In the genomic region with DNA sequence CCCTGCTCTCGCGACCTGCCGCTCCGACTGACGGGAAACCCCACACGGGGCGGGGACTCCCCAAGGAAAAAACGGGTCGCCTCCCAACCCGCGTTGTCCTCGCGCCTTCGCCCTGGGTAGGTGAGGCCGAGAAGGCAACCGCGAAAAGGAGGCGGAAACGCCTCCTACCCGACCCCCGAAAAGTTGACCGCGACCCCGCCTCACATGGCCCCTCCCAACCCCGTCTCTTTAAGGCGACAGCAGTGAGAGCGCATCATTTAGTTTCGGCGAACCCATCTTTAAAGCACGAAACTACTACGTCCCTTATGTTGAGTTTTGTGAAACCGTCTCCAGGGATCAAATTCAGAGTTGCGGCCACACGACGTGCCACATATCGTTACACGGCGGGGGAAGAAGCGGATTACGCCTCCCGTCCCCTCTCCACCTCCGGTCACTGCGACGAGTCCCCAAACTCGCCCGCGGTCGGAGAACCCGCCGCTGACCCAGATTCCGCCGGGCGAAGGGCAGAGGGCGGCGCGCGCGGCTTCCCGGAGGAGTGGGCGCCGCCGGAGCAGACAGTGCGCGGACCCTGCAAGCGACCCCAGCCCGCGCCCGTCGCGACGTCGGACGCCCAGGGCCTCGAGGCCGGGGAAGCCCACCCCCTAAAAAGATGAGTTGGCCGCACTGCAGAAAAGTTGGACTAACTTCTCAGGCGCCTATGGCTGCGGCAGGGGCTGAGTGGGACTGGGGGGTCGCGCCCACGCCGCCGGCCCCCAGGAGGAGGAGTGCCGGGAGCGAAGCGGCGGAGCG, we compare ENCODE assay signal across 1 cellular context.
A peak's percentile ranks its signal among the peaks of the same experiment; 100 is the strongest.
TF ChIP-seq lines count a peak whose summit lies in the region.

No MANE protein-coding gene starts in this region.

TF ChIP-seq in K562, 482 proteins besides CTCF, POLR2A, EP300 and RAD21 (continued from another document and continues in another):
- TF ChIP-seq, protein P1, sequence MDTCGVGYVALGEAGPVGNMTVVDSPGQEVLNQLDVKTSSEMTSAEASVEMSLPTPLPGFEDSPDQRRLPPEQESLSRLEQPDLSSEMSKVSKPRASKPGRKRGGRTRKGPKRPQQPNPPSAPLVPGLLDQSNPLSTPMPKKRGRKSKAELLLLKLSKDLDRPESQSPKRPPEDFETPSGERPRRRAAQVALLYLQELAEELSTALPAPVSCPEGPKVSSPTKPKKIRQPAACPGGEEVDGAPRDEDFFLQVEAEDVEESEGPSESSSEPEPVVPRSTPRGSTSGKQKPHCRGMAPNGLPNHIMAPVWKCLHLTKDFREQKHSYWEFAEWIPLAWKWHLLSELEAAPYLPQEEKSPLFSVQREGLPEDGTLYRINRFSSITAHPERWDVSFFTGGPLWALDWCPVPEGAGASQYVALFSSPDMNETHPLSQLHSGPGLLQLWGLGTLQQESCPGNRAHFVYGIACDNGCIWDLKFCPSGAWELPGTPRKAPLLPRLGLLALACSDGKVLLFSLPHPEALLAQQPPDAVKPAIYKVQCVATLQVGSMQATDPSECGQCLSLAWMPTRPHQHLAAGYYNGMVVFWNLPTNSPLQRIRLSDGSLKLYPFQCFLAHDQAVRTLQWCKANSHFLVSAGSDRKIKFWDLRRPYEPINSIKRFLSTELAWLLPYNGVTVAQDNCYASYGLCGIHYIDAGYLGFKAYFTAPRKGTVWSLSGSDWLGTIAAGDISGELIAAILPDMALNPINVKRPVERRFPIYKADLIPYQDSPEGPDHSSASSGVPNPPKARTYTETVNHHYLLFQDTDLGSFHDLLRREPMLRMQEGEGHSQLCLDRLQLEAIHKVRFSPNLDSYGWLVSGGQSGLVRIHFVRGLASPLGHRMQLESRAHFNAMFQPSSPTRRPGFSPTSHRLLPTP (IDR thresholded peaks at IDR 0.05; ENCODE audit: borderline replicate concordance, extremely low read depth, insufficient read length) = no peak
- no peak for TF ChIP-seq ZNF184 (CRISPR knock-in tag; IDR thresholded peaks at IDR 0.05)
- TF ChIP-seq CAMTA2 (CRISPR knock-in tag; conservative IDR thresholded peaks at IDR 0.05) = no peak
- no peak for TF ChIP-seq ZNF785 (CRISPR knock-in tag; IDR thresholded peaks at IDR 0.05)
- no peak for TF ChIP-seq FOXA3 (CRISPR knock-in tag; conservative IDR thresholded peaks at IDR 0.05 in 1 of 2, IDR thresholded peaks at IDR 0.05 in 1 of 2)
- TF ChIP-seq BCL6 (CRISPR knock-in tag; IDR thresholded peaks at IDR 0.05) = no peak
- peak; percentile 89; the same call in 1 of the 2 replicates for TF ChIP-seq KAT7 (CRISPR knock-in tag; IDR thresholded peaks at IDR 0.05; ENCODE audit: borderline replicate concordance)
- TF ChIP-seq SMC3 (conservative IDR thresholded peaks at IDR 0.05; ENCODE audit: insufficient read depth, low read depth, low read length) = no peak
- TF ChIP-seq ZNF436 (CRISPR knock-in tag; IDR thresholded peaks at IDR 0.05) = no peak
- TF ChIP-seq RB1 (IDR thresholded peaks at IDR 0.05; ENCODE audit: low read depth) = peak; percentile 42; the same call in 1 of the 2 replicates
- no peak for TF ChIP-seq MED1 (CRISPR knock-in tag; IDR thresholded peaks at IDR 0.05; ENCODE audit: borderline replicate concordance)
- TF ChIP-seq, protein P2, sequence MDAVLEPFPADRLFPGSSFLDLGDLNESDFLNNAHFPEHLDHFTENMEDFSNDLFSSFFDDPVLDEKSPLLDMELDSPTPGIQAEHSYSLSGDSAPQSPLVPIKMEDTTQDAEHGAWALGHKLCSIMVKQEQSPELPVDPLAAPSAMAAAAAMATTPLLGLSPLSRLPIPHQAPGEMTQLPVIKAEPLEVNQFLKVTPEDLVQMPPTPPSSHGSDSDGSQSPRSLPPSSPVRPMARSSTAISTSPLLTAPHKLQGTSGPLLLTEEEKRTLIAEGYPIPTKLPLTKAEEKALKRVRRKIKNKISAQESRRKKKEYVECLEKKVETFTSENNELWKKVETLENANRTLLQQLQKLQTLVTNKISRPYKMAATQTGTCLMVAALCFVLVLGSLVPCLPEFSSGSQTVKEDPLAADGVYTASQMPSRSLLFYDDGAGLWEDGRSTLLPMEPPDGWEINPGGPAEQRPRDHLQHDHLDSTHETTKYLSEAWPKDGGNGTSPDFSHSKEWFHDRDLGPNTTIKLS (IDR thresholded peaks at IDR 0.05; ENCODE audit: borderline replicate concordance, low read depth) = no peak
- TF ChIP-seq ZNF282 (CRISPR knock-in tag; IDR thresholded peaks at IDR 0.05) = 0 out of 2 replicates have a peak, but pooled peaks have one; percentile 85
- TF ChIP-seq, protein P3, sequence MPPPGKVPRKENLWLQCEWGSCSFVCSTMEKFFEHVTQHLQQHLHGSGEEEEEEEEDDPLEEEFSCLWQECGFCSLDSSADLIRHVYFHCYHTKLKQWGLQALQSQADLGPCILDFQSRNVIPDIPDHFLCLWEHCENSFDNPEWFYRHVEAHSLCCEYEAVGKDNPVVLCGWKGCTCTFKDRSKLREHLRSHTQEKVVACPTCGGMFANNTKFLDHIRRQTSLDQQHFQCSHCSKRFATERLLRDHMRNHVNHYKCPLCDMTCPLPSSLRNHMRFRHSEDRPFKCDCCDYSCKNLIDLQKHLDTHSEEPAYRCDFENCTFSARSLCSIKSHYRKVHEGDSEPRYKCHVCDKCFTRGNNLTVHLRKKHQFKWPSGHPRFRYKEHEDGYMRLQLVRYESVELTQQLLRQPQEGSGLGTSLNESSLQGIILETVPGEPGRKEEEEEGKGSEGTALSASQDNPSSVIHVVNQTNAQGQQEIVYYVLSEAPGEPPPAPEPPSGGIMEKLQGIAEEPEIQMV (tag; conservative IDR thresholded peaks at IDR 0.05; ENCODE audit: low read depth) = no peak
- TF ChIP-seq XRCC3 (IDR thresholded peaks at IDR 0.05) = no peak
- TF ChIP-seq RBM39 (optimal IDR thresholded peaks at IDR 0.05; ENCODE audit: low read depth, low read length) = no peak
- TF ChIP-seq, protein P4, sequence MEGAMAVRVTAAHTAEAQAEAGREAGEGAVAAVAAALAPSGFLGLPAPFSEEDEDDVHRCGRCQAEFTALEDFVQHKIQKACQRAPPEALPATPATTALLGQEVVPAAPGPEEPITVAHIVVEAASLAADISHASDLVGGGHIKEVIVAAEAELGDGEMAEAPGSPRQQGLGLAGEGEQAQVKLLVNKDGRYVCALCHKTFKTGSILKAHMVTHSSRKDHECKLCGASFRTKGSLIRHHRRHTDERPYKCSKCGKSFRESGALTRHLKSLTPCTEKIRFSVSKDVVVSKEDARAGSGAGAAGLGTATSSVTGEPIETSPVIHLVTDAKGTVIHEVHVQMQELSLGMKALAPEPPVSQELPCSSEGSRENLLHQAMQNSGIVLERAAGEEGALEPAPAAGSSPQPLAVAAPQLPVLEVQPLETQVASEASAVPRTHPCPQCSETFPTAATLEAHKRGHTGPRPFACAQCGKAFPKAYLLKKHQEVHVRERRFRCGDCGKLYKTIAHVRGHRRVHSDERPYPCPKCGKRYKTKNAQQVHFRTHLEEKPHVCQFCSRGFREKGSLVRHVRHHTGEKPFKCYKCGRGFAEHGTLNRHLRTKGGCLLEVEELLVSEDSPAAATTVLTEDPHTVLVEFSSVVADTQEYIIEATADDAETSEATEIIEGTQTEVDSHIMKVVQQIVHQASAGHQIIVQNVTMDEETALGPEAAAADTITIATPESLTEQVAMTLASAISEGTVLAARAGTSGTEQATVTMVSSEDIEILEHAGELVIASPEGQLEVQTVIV (CRISPR knock-in tag; IDR thresholded peaks at IDR 0.05; ENCODE audit: borderline replicate concordance) = no peak
- no peak for TF ChIP-seq RAD51 (IDR thresholded peaks at IDR 0.05; ENCODE audit: borderline replicate concordance, low read depth)
- no peak for TF ChIP-seq SRSF1 (IDR thresholded peaks at IDR 0.05; ENCODE audit: low read depth, low read length)
- no peak for TF ChIP-seq MCM5 (IDR thresholded peaks at IDR 0.05; ENCODE audit: low read depth)
- no peak for TF ChIP-seq DDX20 (tag; IDR thresholded peaks at IDR 0.05; ENCODE audit: low read depth)
- no peak for TF ChIP-seq WHSC1 (IDR thresholded peaks at IDR 0.05; ENCODE audit: low read length)
- TF ChIP-seq, protein P5, sequence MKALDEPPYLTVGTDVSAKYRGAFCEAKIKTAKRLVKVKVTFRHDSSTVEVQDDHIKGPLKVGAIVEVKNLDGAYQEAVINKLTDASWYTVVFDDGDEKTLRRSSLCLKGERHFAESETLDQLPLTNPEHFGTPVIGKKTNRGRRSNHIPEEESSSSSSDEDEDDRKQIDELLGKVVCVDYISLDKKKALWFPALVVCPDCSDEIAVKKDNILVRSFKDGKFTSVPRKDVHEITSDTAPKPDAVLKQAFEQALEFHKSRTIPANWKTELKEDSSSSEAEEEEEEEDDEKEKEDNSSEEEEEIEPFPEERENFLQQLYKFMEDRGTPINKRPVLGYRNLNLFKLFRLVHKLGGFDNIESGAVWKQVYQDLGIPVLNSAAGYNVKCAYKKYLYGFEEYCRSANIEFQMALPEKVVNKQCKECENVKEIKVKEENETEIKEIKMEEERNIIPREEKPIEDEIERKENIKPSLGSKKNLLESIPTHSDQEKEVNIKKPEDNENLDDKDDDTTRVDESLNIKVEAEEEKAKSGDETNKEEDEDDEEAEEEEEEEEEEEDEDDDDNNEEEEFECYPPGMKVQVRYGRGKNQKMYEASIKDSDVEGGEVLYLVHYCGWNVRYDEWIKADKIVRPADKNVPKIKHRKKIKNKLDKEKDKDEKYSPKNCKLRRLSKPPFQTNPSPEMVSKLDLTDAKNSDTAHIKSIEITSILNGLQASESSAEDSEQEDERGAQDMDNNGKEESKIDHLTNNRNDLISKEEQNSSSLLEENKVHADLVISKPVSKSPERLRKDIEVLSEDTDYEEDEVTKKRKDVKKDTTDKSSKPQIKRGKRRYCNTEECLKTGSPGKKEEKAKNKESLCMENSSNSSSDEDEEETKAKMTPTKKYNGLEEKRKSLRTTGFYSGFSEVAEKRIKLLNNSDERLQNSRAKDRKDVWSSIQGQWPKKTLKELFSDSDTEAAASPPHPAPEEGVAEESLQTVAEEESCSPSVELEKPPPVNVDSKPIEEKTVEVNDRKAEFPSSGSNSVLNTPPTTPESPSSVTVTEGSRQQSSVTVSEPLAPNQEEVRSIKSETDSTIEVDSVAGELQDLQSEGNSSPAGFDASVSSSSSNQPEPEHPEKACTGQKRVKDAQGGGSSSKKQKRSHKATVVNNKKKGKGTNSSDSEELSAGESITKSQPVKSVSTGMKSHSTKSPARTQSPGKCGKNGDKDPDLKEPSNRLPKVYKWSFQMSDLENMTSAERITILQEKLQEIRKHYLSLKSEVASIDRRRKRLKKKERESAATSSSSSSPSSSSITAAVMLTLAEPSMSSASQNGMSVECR (CRISPR knock-in tag; IDR thresholded peaks at IDR 0.05) = 0 out of 2 replicates have a peak, but pooled peaks have one; percentile 33
- peak; percentile 71 for TF ChIP-seq RBBP5 (IDR thresholded peaks at IDR 0.05; ENCODE audit: borderline replicate concordance, insufficient read depth, low read length, poor library complexity, severe bottlenecking)
- TF ChIP-seq, protein P6, sequence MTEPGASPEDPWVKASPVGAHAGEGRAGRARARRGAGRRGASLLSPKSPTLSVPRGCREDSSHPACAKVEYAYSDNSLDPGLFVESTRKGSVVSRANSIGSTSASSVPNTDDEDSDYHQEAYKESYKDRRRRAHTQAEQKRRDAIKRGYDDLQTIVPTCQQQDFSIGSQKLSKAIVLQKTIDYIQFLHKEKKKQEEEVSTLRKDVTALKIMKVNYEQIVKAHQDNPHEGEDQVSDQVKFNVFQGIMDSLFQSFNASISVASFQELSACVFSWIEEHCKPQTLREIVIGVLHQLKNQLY (CRISPR knock-in tag; conservative IDR thresholded peaks at IDR 0.05) = no peak
- TF ChIP-seq, protein P7, sequence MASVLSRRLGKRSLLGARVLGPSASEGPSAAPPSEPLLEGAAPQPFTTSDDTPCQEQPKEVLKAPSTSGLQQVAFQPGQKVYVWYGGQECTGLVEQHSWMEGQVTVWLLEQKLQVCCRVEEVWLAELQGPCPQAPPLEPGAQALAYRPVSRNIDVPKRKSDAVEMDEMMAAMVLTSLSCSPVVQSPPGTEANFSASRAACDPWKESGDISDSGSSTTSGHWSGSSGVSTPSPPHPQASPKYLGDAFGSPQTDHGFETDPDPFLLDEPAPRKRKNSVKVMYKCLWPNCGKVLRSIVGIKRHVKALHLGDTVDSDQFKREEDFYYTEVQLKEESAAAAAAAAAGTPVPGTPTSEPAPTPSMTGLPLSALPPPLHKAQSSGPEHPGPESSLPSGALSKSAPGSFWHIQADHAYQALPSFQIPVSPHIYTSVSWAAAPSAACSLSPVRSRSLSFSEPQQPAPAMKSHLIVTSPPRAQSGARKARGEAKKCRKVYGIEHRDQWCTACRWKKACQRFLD (CRISPR knock-in tag; IDR thresholded peaks at IDR 0.05) = peak; percentile 70
- no peak for TF ChIP-seq SIRT6 (IDR thresholded peaks at IDR 0.05; ENCODE audit: low read depth, low read length)
- TF ChIP-seq NFXL1 (CRISPR knock-in tag; IDR thresholded peaks at IDR 0.05) = no peak
